Comparison of ENCODE assay signal across 8 cellular contexts in genomic region chr16:11585460-11586374, GRCh38. TPM values are rescaled to one million over a fixed set of nuclear protein-coding genes. Genes with fewer than 3 reads are reported as not detected.
DNase-seq lines count a peak whose midpoint lies in the region; TF ChIP-seq lines count a peak whose summit lies in the region.

No MANE protein-coding gene starts in this region.

- H3K4me2 ChIP-seq in OCI-LY1 (ENCODE audit: low read length) = peak overlapping the region; percentile 77

- no peak overlapping the region for H3K27ac ChIP-seq in OCI-LY1 (ENCODE audit: low read depth, low read length, poor library complexity, severe bottlenecking)

- H3K36me3 Mint-ChIP-seq in brain = no peaks in the 10 kb centered on the region
- peaks cover 24% of the 10 kb centered on the region for H3K36me3 Mint-ChIP-seq in stimulated activated naive CD8-positive, alpha-beta T cell treated with anti-CD3 and anti-CD28 coated beads, Interleukin-15, Interleukin-2, amounts not matched to agents 100 ng/mL and 50 ng/mL, for 24 hours (ENCODE audit: low read depth)

- TF ChIP-seq CTCF in OCI-LY1 (IDR thresholded peaks at IDR 0.05; ENCODE audit: low read length) (no peak), brain (conservative IDR thresholded peaks at IDR 0.05) (no peak)

- no peaks in the 10 kb centered on the region for H3K9me3 ChIP-seq in OCI-LY1 (ENCODE audit: low read length)

- H3K9me2 ChIP-seq in OCI-LY1 (ENCODE audit: low read depth, low read length) = no peaks in the 10 kb centered on the region

- H3K79me2 ChIP-seq in OCI-LY1 (ENCODE audit: insufficient read depth, low read length) = no peaks in the 10 kb centered on the region

- peak overlapping the region; percentile 61 for H3K4me3 ChIP-seq in OCI-LY1 (ENCODE audit: low read depth, low read length, poor library complexity, severe bottlenecking)

- H3K36me3 ChIP-seq in OCI-LY1 (ENCODE audit: insufficient read depth, low read length) = no peaks in the 10 kb centered on the region

- H3K27me3 Mint-ChIP-seq in brain = peaks cover 60% of the 10 kb centered on the region
- H3K27me3 Mint-ChIP-seq in stimulated activated naive CD8-positive, alpha-beta T cell treated with anti-CD3 and anti-CD28 coated beads, Interleukin-15, Interleukin-2, amounts not matched to agents 100 ng/mL and 50 ng/mL, for 24 hours = no peaks in the 10 kb centered on the region

- H3K4me3 Mint-ChIP-seq in brain = peak overlapping the region; percentile 81 to 93 (median 86)
- H3K4me3 Mint-ChIP-seq in stimulated activated naive CD8-positive, alpha-beta T cell treated with anti-CD3 and anti-CD28 coated beads, Interleukin-15, Interleukin-2, amounts not matched to agents 100 ng/mL and 50 ng/mL, for 24 hours = peak overlapping the region; percentile 90

- peak overlapping the region; percentile 61 for H3K9ac ChIP-seq in OCI-LY1 (ENCODE audit: low read length)

- CTCF ChIA-PET in HEK293T (lab: Yijun Ruan, JAX) = interaction anchor here (0.8 kb wide), 1 partner anchor 55 kb away, joined by 3 read pairs; no protein-coding TSS in a partner anchor

- no peaks in the 10 kb centered on the region for H4K20me1 ChIP-seq in OCI-LY1 (ENCODE audit: insufficient read depth, low read length)

- peaks cover 0 to 5% (median 4%) of the 10 kb centered on the region in 5 experiments for H3K9me3 Mint-ChIP-seq in brain
- H3K9me3 Mint-ChIP-seq in stimulated activated naive CD8-positive, alpha-beta T cell treated with anti-CD3 and anti-CD28 coated beads, Interleukin-15, Interleukin-2, amounts not matched to agents 100 ng/mL and 50 ng/mL, for 24 hours = no peaks in the 10 kb centered on the region

- H3K27ac Mint-ChIP-seq in brain = peak overlapping the region; percentile 48 to 93 (median 73)
- peak overlapping the region; percentile 95 for H3K27ac Mint-ChIP-seq in stimulated activated naive CD8-positive, alpha-beta T cell treated with anti-CD3 and anti-CD28 coated beads, Interleukin-15, Interleukin-2, amounts not matched to agents 100 ng/mL and 50 ng/mL, for 24 hours

- no peaks in the 10 kb centered on the region for H3F3A ChIP-seq in OCI-LY1 (ENCODE audit: insufficient read depth, low read length)

- no peak overlapping the region for H2AFZ ChIP-seq in OCI-LY1 (ENCODE audit: low read length)

- DNase-seq in activated T-cell treated with anti-CD3 and anti-CD28 coated beads for 1 hour (ENCODE audit: low read depth) (peak; percentile 18), activated T-cell treated with anti-CD3 and anti-CD28 coated beads for 4 hours (no peak), left kidney (ENCODE audit: low read depth, low spot score) (peak; percentile 59), HEK293T (ENCODE audit: extremely low spot score) (no peak), NCI-H1048 (lab: John Stamatoyannopoulos, UW) (no peak)

- H3K27me3 ChIP-seq in OCI-LY1 (ENCODE audit: insufficient read depth, low read length) = peaks cover 4% of the 10 kb centered on the region; the same call in 1 of the 2 replicates

- H3K4me1 Mint-ChIP-seq in brain = peaks cover 51% of the 10 kb centered on the region
- H3K4me1 Mint-ChIP-seq in stimulated activated naive CD8-positive, alpha-beta T cell treated with anti-CD3 and anti-CD28 coated beads, Interleukin-15, Interleukin-2, amounts not matched to agents 100 ng/mL and 50 ng/mL, for 24 hours (ENCODE audit: low read depth) = peaks cover 53% of the 10 kb centered on the region

- POLR2A ChIA-PET in HEK293T (lab: Yijun Ruan, JAX) = interaction anchor here (1.0 to 2.6 kb wide), 3 partner anchors 12 to 51 kb away, joined by 3 to 36 read pairs (median 5); no protein-coding TSS in a partner anchor

- peaks cover 47% of the 10 kb centered on the region for H3K4me1 ChIP-seq in OCI-LY1 (ENCODE audit: insufficient read depth, low read length, severe bottlenecking)

TF ChIP-seq in HEK293T, 16 proteins besides CTCF, POLR2A, EP300 and RAD21:
- TF ChIP-seq FOXK2 (IDR thresholded peaks at IDR 0.05) (no peak), CTBP1 (IDR thresholded peaks at IDR 0.05; ENCODE audit: borderline replicate concordance) (no peak), FOXA1 (IDR thresholded peaks at IDR 0.05) (no peak), TARDBP (IDR thresholded peaks at IDR 0.05) (no peak), L3MBTL2 (conservative IDR thresholded peaks at IDR 0.05) (no peak), SP1 (IDR thresholded peaks at IDR 0.05) (no peak)

RNA-seq across cellular contexts. Expression of gene LITAF, which starts 1.0 kb away (rescaled TPM):
- polyA plus RNA-seq in brain (ENCODE audit: insufficient read depth, low read depth, low replicate concordance) = 96.6 TPM

Comparison
In these comparisons a context has a peak if more than half of its experiments do, and no peak if none do; other contexts are left out.
1. DNase-seq: peak in activated T-cell treated with anti-CD3 and anti-CD28 coated beads for 1 hour (single experiment) and left kidney (single experiment); none in activated T-cell treated with anti-CD3 and anti-CD28 coated beads for 4 hours (single experiment), HEK293T (single experiment) and NCI-H1048 (single experiment).